Comparison of ENCODE assay signal across 1 cellular context in genomic region chr15:100765458-100766224, GRCh38.
TF ChIP-seq lines count a peak whose summit lies in the region.

No MANE protein-coding gene starts in this region.

TF ChIP-seq in WTC11, 78 proteins besides CTCF, POLR2A, EP300 and RAD21 (continued from another document):
- TF ChIP-seq, protein P1, sequence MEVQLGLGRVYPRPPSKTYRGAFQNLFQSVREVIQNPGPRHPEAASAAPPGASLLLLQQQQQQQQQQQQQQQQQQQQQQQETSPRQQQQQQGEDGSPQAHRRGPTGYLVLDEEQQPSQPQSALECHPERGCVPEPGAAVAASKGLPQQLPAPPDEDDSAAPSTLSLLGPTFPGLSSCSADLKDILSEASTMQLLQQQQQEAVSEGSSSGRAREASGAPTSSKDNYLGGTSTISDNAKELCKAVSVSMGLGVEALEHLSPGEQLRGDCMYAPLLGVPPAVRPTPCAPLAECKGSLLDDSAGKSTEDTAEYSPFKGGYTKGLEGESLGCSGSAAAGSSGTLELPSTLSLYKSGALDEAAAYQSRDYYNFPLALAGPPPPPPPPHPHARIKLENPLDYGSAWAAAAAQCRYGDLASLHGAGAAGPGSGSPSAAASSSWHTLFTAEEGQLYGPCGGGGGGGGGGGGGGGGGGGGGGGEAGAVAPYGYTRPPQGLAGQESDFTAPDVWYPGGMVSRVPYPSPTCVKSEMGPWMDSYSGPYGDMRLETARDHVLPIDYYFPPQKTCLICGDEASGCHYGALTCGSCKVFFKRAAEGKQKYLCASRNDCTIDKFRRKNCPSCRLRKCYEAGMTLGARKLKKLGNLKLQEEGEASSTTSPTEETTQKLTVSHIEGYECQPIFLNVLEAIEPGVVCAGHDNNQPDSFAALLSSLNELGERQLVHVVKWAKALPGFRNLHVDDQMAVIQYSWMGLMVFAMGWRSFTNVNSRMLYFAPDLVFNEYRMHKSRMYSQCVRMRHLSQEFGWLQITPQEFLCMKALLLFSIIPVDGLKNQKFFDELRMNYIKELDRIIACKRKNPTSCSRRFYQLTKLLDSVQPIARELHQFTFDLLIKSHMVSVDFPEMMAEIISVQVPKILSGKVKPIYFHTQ (CRISPR knock-in tag; IDR thresholded peaks at IDR 0.05): no peak
- TF ChIP-seq JAZF1 (CRISPR knock-in tag; IDR thresholded peaks at IDR 0.05): no peak
- TF ChIP-seq ERG (CRISPR knock-in tag; IDR thresholded peaks at IDR 0.05): no peak
- no peak for TF ChIP-seq ATF2 (CRISPR knock-in tag; IDR thresholded peaks at IDR 0.05; ENCODE audit: borderline replicate concordance, low read depth)
- TF ChIP-seq ZNF671 (CRISPR knock-in tag; IDR thresholded peaks at IDR 0.05): no peak
